21 cellular contexts compared by ENCODE assay signal in the genomic region with DNA sequence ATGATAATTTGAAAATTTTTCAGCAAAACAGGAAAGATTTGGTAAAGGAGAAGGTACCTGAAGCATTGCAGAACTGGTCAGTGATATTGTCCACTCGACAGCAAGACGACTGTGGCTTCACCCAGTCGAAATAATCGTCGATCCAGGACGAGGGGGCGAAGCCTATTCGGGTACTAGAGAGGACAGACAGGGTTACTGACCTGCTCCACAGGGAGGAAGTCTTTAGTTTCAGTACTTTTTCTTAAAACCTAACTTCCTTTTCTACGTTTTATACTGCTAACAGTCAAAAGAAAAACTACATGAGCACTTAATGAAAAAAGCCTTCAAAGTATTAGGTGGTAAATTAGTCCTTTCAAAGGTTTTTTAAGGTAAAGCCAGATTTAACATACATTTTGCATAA. TPM values are rescaled to one million over a fixed set of nuclear protein-coding genes. Genes with fewer than 3 reads are reported as not detected.
DNase-seq lines count a peak whose midpoint lies in the region; ATAC-seq, FAIRE-seq and TF ChIP-seq lines count a peak whose summit lies in the region.
"Had no signal": no experiment of that assay in that cellular context is flagged by ENCODE, and none has a peak within 500 bp of the region (broad histone marks: within the 10 kb centered on the region; RNA-seq: fewer than 3 reads in every experiment).

No MANE protein-coding gene starts in this region.

- peaks cover 76% of the 10 kb centered on the region for H3K36me3 Mint-ChIP-seq in activated CD4-positive, alpha-beta T cell treated with anti-CD3 and anti-CD28 coated beads, Interleukin-2, amount 10 ng/mL, durations not matched to agents 24 days and 14 days (ENCODE audit: low read depth)
- H3K36me3 Mint-ChIP-seq in natural killer cell treated with Interleukin-12 subunit alpha and Interleukin-12 subunit beta and Interleukin-15 and Interleukin-18, amount 100 ng/mL, for 72 hours: peaks cover 44% of the 10 kb centered on the region

- H3K27me3 ChIP-seq in GM12878 (replicated peaks in 1 of 2; ENCODE audit: control insufficient read depth in 2 of 2, insufficient read depth in 2 of 2, low read length in 1 of 2): no peaks in the 10 kb centered on the region
- H3K27me3 ChIP-seq: tibial nerve had no signal

- TF ChIP-seq CTCF in GM12878 (IDR thresholded peaks at IDR 0.05 in 2 of 3, conservative IDR thresholded peaks at IDR 0.05 in 1 of 3; ENCODE audit: control insufficient read depth in 2 of 3, extremely low read depth in 1 of 3, insufficient read depth in 1 of 3, low read depth in 3 of 3, low read length in 3 of 3): no peak

- no peaks in the 10 kb centered on the region for H3K9me3 Mint-ChIP-seq in activated CD4-positive, alpha-beta T cell treated with anti-CD3 and anti-CD28 coated beads, Interleukin-2, amount 10 ng/mL, durations not matched to agents 24 days and 14 days
- H3K9me3 Mint-ChIP-seq in natural killer cell treated with Interleukin-12 subunit alpha and Interleukin-12 subunit beta and Interleukin-15 and Interleukin-18, amount 100 ng/mL, for 72 hours: no peaks in the 10 kb centered on the region

- no peak overlapping the region for H3K27ac Mint-ChIP-seq in activated CD4-positive, alpha-beta T cell treated with anti-CD3 and anti-CD28 coated beads, Interleukin-2, amount 10 ng/mL, durations not matched to agents 24 days and 14 days
- peak overlapping the region; percentile 71 to 94 for H3K27ac Mint-ChIP-seq in natural killer cell treated with Interleukin-12 subunit alpha and Interleukin-12 subunit beta and Interleukin-15 and Interleukin-18, amount 100 ng/mL, for 72 hours

- H3K4me2 ChIP-seq in GM12878 (ENCODE audit: control insufficient read depth, insufficient read depth): no peak overlapping the region

- H3K79me2 ChIP-seq in GM12878 (ENCODE audit: control insufficient read depth, insufficient read depth, low read length): no peaks in the 10 kb centered on the region

- H3K9me3 ChIP-seq in GM12878 (replicated peaks; ENCODE audit: control insufficient read depth, insufficient read depth, low read length): no peaks in the 10 kb centered on the region
- H3K9me3 ChIP-seq: tibial nerve had no signal

- no TSS peak for BruUV-seq in GM12878 (replicated peaks; lab: Mats Ljungman, UMichigan)

- DNase-seq in activated CD4-positive, alpha-beta T cell treated with anti-CD3 and anti-CD28 coated beads, Interleukin-2, amount 10 ng/mL, durations not matched to agents 24 days and 14 days: no peak
- no peak for DNase-seq in activated CD4-positive, alpha-beta T cell treated with anti-CD3 and anti-CD28 coated beads, Interleukin-2, amount 50 U/mL, for 48 hours
- peak; percentile 74 for DNase-seq in MV-4-11 (lab: John Stamatoyannopoulos, UW)
- no peak for DNase-seq in GM12878 (ENCODE audit: low read depth, low spot score)
- no peak for DNase-seq in natural killer cell treated with Interleukin-12 subunit alpha and Interleukin-12 subunit beta and Interleukin-15 and Interleukin-18, amount 100 ng/mL, for 72 hours (ENCODE audit: low spot score)
- DNase-seq in NCI-H146 (lab: John Stamatoyannopoulos, UW): no peak
- DNase-seq: activated CD4-positive, CD25-positive, alpha-beta regulatory T cell; activated CD8-positive, alpha-beta memory T cell treated with anti-CD3 and anti-CD28 coated beads, Interleukin-2, amount 10 ng/mL, durations not matched to agents 7 days and 5 days; activated effector memory CD4-positive, alpha-beta T cell treated with anti-CD3 and anti-CD28 coated beads, Interleukin-2, amount 50 U/mL, for 16 hours; hypothalamus; mesendoderm; NCI-H1694; NCI-H345; stimulated activated naive CD4-positive, alpha-beta T cell had no signal

- no peak for FAIRE-seq in GM12878 (lab: Jason Lieb, UNC)
- FAIRE-seq: A204.1, colon, H1 had no signal

- ATAC-seq in GM12878: no peak
- ATAC-seq in natural killer cell treated with Interleukin-12 subunit alpha and Interleukin-12 subunit beta and Interleukin-15 and Interleukin-18, amount 100 ng/mL, for 72 hours: no peak
- ATAC-seq in GM18498 (IDR thresholded peaks at IDR 0.05; ENCODE audit: unreplicated experiment): no peak
- ATAC-seq in GM21381 (IDR thresholded peaks at IDR 0.05; ENCODE audit: unreplicated experiment): no peak
- ATAC-seq: activated CD8-positive, alpha-beta memory T cell treated with anti-CD3 and anti-CD28 coated beads, Interleukin-2, amount 10 ng/mL, durations not matched to agents 7 days and 5 days had no signal

- intact Hi-C loops in activated CD4-positive, alpha-beta T cell treated with anti-CD3 and anti-CD28 coated beads, Interleukin-2, amount 10 ng/mL, durations not matched to agents 24 days and 14 days (cut with micrococcal nuclease): no loop called here
- intact Hi-C loops in GM12878 (cut with micrococcal nuclease; ENCODE audit: unreplicated experiment): no loop called here

- RAD21 ChIA-PET in GM12878 (lab: Charles Lee; ENCODE audit: unreplicated experiment): no interaction called here

- no peak overlapping the region for H2AFZ ChIP-seq in GM12878 (ENCODE audit: control insufficient read depth, low read depth, low read length)

- peaks cover 35 to 37% of the 10 kb centered on the region in 2 experiments for H3K36me3 ChIP-seq in GM12878 (ENCODE audit: control insufficient read depth in 2 of 2, insufficient read depth in 2 of 2, low read length in 1 of 2)

- in situ Hi-C loops in GM12878 (cut with MboI): no loop called here

- no peak for TF ChIP-seq EP300 in GM12878 (IDR thresholded peaks at IDR 0.05; ENCODE audit: borderline replicate concordance in 1 of 2, control insufficient read depth in 1 of 2, low read depth in 2 of 2, low read length in 2 of 2)

- TF ChIP-seq POLR2A in GM12878 (IDR thresholded peaks at IDR 0.05; ENCODE audit: low read depth, low read length): no peak

- H3K4me1 Mint-ChIP-seq in activated CD4-positive, alpha-beta T cell treated with anti-CD3 and anti-CD28 coated beads, Interleukin-2, amount 10 ng/mL, durations not matched to agents 24 days and 14 days: peaks cover 35% of the 10 kb centered on the region
- peaks cover 25 to 32% of the 10 kb centered on the region in 2 donors for H3K4me1 Mint-ChIP-seq in natural killer cell treated with Interleukin-12 subunit alpha and Interleukin-12 subunit beta and Interleukin-15 and Interleukin-18, amount 100 ng/mL, for 72 hours (ENCODE audit: low read depth in 2 of 2)

- TF ChIP-seq RAD21 in GM12878 (IDR thresholded peaks at IDR 0.05; ENCODE audit: insufficient read depth, low read depth, low read length): no peak

- CTCF ChIA-PET in GM12878 (lab: Yijun Ruan, JAX): interaction anchor here (1.0 kb wide), 1 partner anchor 58 kb away, joined by 4 read pairs; no protein-coding TSS in a partner anchor

- POLR2A ChIA-PET in GM12878 (lab: Charles Lee): interaction anchor here (0.6 to 0.9 kb wide), 2 partner anchors 33 to 812 kb away, joined by 3 read pairs; no protein-coding TSS in a partner anchor

- H4K20me1 ChIP-seq in GM12878 (ENCODE audit: control insufficient read depth, insufficient read depth): no peaks in the 10 kb centered on the region

- no peak overlapping the region for H3K4me3 ChIP-seq in GM12878
- H3K4me3 ChIP-seq: tibial nerve had no signal

- peak overlapping the region; percentile 84 for H3K4me3 Mint-ChIP-seq in activated CD4-positive, alpha-beta T cell treated with anti-CD3 and anti-CD28 coated beads, Interleukin-2, amount 10 ng/mL, durations not matched to agents 24 days and 14 days
- no peak overlapping the region for H3K4me3 Mint-ChIP-seq in natural killer cell treated with Interleukin-12 subunit alpha and Interleukin-12 subunit beta and Interleukin-15 and Interleukin-18, amount 100 ng/mL, for 72 hours
- H3K4me3 Mint-ChIP-seq: activated CD8-positive, alpha-beta memory T cell treated with anti-CD3 and anti-CD28 coated beads, Interleukin-2, amount 10 ng/mL, durations not matched to agents 7 days and 5 days had no signal

- H3K9ac ChIP-seq in GM12878 (ENCODE audit: control insufficient read depth, insufficient read depth, low read length): no peak overlapping the region

- no peaks in the 10 kb centered on the region for H3K27me3 Mint-ChIP-seq in activated CD4-positive, alpha-beta T cell treated with anti-CD3 and anti-CD28 coated beads, Interleukin-2, amount 10 ng/mL, durations not matched to agents 24 days and 14 days
- H3K27me3 Mint-ChIP-seq in natural killer cell treated with Interleukin-12 subunit alpha and Interleukin-12 subunit beta and Interleukin-15 and Interleukin-18, amount 100 ng/mL, for 72 hours: no peaks in the 10 kb centered on the region
- H3K27me3 Mint-ChIP-seq: activated CD8-positive, alpha-beta memory T cell treated with anti-CD3 and anti-CD28 coated beads, Interleukin-2, amount 10 ng/mL, durations not matched to agents 7 days and 5 days had no signal

- peaks cover 31% of the 10 kb centered on the region for H3K4me1 ChIP-seq in GM12878 (ENCODE audit: control insufficient read depth, insufficient read depth, low read length)
- H3K4me1 ChIP-seq: tibial nerve had no signal

- H3K27ac ChIP-seq in GM12878 (ENCODE audit: control insufficient read depth, insufficient read depth): no peak overlapping the region
- H3K27ac ChIP-seq: C4-2B, tibial nerve had no signal

- 33% methylated on average over 9 of the region's 9 CpGs for WGBS in GM12878 (ENCODE audit: insufficient coverage, insufficient replicate concordance, low lambda C conversion rate, missing lambda C conversion rate)

- SMC1A ChIA-PET in GM12878 (lab: Charles Lee; ENCODE audit: uncharacterized antibody, unreplicated experiment): interaction anchor here (0.9 to 1.4 kb wide), 2 partner anchors 15 to 256 kb away, joined by 3 read pairs; no protein-coding TSS in a partner anchor

RNA-seq across cellular contexts. Expression of a gene that starts 36.0 kb away (rescaled TPM):
- 51.0 and 52.8 TPM in 2 replicates for total RNA-seq in activated CD4-positive, alpha-beta T cell treated with anti-CD3 and anti-CD28 coated beads, Interleukin-2, amount 10 ng/mL, durations not matched to agents 24 days and 14 days
- total RNA-seq in GM12878 (2013; cell fraction: nucleolus; rRNA removed): 46.6 and 49.8 TPM in 2 replicates
- total RNA-seq in GM12878 (2014; rRNA removed): 47.4 and 51.9 TPM in 2 replicates
- 38.3 and 40.3 TPM in 2 replicates for total RNA-seq in GM12878 (2014; rRNA removed; fragmentation: Illumina TruSeq; extraction: Trizol)
- 41.9 TPM in 2 replicates for total RNA-seq in GM12878 (2021)
- 43.3 TPM for polyA plus RNA-seq in GM12878 (2011; ENCODE audit: low read depth)
- 49.3 and 51.4 TPM in 2 replicates for polyA plus RNA-seq in GM12878 (2011; rRNA removed)
- 49.1 and 52.7 TPM in 2 replicates for polyA plus RNA-seq in GM12878 (2011; cell fraction: cytosol; rRNA removed)
- polyA plus RNA-seq in GM12878 (2011; cell fraction: nucleus; rRNA removed): 104 and 110 TPM in 2 replicates
- polyA plus RNA-seq in GM12878 (2012): 28.9 and 32.2 TPM in 2 replicates
- 42.2 and 49.6 TPM in 2 replicates for polyA plus RNA-seq in GM12878 (2014; fragmentation: Illumina TruSeq; extraction: Trizol)
- polyA plus RNA-seq in GM12878 (2014; fragmentation: Nextera tagmentation; extraction: Ambion mirVana): 10 to 100 TPM in 1 of 2 experiments, 1 to 10 TPM in 1; 8.4 to 25.7 TPM
- polyA plus RNA-seq in GM12878 (2014; rRNA removed): 41.9 and 42.9 TPM in 2 replicates
- polyA plus RNA-seq in GM12878 (2016; fragmentation: Nextera tagmentation; extraction: Ambion mirVana): 10 to 100 TPM; 54.2 to 57.6 TPM
- 40.5 and 50.8 TPM in 2 replicates for polyA minus RNA-seq in GM12878 (2011; rRNA and poly(A)+ RNA removed)
- 13.6 and 17.7 TPM in 2 replicates for polyA minus RNA-seq in GM12878 (2011; cell fraction: cytosol; rRNA and poly(A)+ RNA removed)
- polyA minus RNA-seq in GM12878 (2011; cell fraction: nucleus; rRNA and poly(A)+ RNA removed): 21.9 and 34.4 TPM in 2 replicates
- 10 to 100 TPM; 58.8 to 61.1 TPM for total RNA-seq in natural killer cell treated with Interleukin-12 subunit alpha and Interleukin-12 subunit beta and Interleukin-15 and Interleukin-18, amount 100 ng/mL, for 72 hours

RNA-seq across cellular contexts. Expression of a gene that starts 47.0 kb away (rescaled TPM):
- 26.3 and 29.9 TPM in 2 replicates for total RNA-seq in activated CD4-positive, alpha-beta T cell treated with anti-CD3 and anti-CD28 coated beads, Interleukin-2, amount 10 ng/mL, durations not matched to agents 24 days and 14 days
- 177 TPM in 2 replicates for total RNA-seq in GM12878 (2013; cell fraction: nucleolus; rRNA removed)
- total RNA-seq in GM12878 (2014; rRNA removed) (18.9 and 24.0 TPM in 2 replicates), GM12878 (2014; rRNA removed; fragmentation: Illumina TruSeq; extraction: Trizol) (19.9 and 21.1 TPM in 2 replicates), GM12878 (2021) (22.9 and 25.5 TPM in 2 replicates)
- polyA plus RNA-seq in GM12878 (2011; ENCODE audit: low read depth): 8.6 TPM
- polyA plus RNA-seq in GM12878 (2011; rRNA removed) (38.3 and 45.2 TPM in 2 replicates), GM12878 (2014; fragmentation: Illumina TruSeq; extraction: Trizol) (17.4 and 21.1 TPM in 2 replicates), GM12878 (2014; fragmentation: Nextera tagmentation; extraction: Ambion mirVana) (10 to 100 TPM; 10.1 to 11.0 TPM), GM12878 (2014; rRNA removed) (15.8 and 19.0 TPM in 2 replicates), GM12878 (2016; fragmentation: Nextera tagmentation; extraction: Ambion mirVana) (10 to 100 TPM; 20.6 to 24.4 TPM)
- 52.8 and 53.1 TPM in 2 replicates for polyA plus RNA-seq in GM12878 (2011; cell fraction: cytosol; rRNA removed)
- 114 and 152 TPM in 2 replicates for polyA plus RNA-seq in GM12878 (2011; cell fraction: nucleus; rRNA removed)
- 12.9 and 20.2 TPM in 2 replicates for polyA plus RNA-seq in GM12878 (2012)
- polyA minus RNA-seq in GM12878 (2011; rRNA and poly(A)+ RNA removed): 106 and 135 TPM in 2 replicates
- polyA minus RNA-seq in GM12878 (2011; cell fraction: cytosol; rRNA and poly(A)+ RNA removed): 26.2 and 31.5 TPM in 2 replicates
- 98.8 and 143 TPM in 2 replicates for polyA minus RNA-seq in GM12878 (2011; cell fraction: nucleus; rRNA and poly(A)+ RNA removed)
- 10 to 100 TPM; 87.6 to 88.3 TPM for total RNA-seq in natural killer cell treated with Interleukin-12 subunit alpha and Interleukin-12 subunit beta and Interleukin-15 and Interleukin-18, amount 100 ng/mL, for 72 hours
